Comparison of ENCODE assay signal across 8 cellular contexts in genomic region chr19:11196406-11197287, GRCh38. TPM values are rescaled to one million over a fixed set of nuclear protein-coding genes. Genes with fewer than 3 reads are reported as not detected.
DNase-seq lines count a peak whose midpoint lies in the region; ATAC-seq and TF ChIP-seq lines count a peak whose summit lies in the region.

No MANE protein-coding gene starts in this region.

- no peaks in the 10 kb centered on the region for H3K79me2 ChIP-seq in OCI-LY1 (ENCODE audit: insufficient read depth, low read length)

- peak overlapping the region; percentile 98 for H3K4me2 ChIP-seq in OCI-LY1 (ENCODE audit: low read length)

- peak overlapping the region; percentile 97 for H3K4me3 ChIP-seq in OCI-LY1 (ENCODE audit: low read depth, low read length, poor library complexity, severe bottlenecking)
- H3K4me3 ChIP-seq in dorsolateral prefrontal cortex = peak overlapping the region; percentile 48 to 82 (median 68)
- H3K4me3 ChIP-seq in urinary bladder (ENCODE audit: low read depth, low read length) = peak overlapping the region; percentile 76

- no peaks in the 10 kb centered on the region for H3K9me2 ChIP-seq in OCI-LY1 (ENCODE audit: low read depth, low read length)

- no peaks in the 10 kb centered on the region for H3F3A ChIP-seq in OCI-LY1 (ENCODE audit: insufficient read depth, low read length)

- intact Hi-C loops in dorsolateral prefrontal cortex (cut with DNase I) = loop anchor here in 1 of 2 donors (5.0 kb wide), 1 partner anchor 39 kb away; the partner anchor contains the start of gene SPC24

- CTCF ChIA-PET in GM10248 (lab: Yijun Ruan, JAX) = interaction anchor here (0.7 kb wide), 1 partner anchor 161 kb away, joined by 3 read pairs; no protein-coding TSS in a partner anchor

- DNase-seq in GM10248 (ENCODE audit: extremely low spot score) (peak; percentile 51), dorsolateral prefrontal cortex (no peak), medulla oblongata (ENCODE audit: extremely low spot score) (peak; percentile 16), DMS153 (lab: John Stamatoyannopoulos, UW) (no peak)
- no peak for DNase-seq in stimulated activated naive CD4-positive, alpha-beta T cell (lab: John Stamatoyannopoulos, UW)

- 5% methylated on average over 47 of the region's 47 CpGs for WGBS in urinary bladder

- TF ChIP-seq CTCF in GM10248 (IDR thresholded peaks at IDR 0.05; ENCODE audit: control extremely low read depth, extremely low read depth, low read depth, missing control alignments) (no peak), OCI-LY1 (IDR thresholded peaks at IDR 0.05; ENCODE audit: low read length) (no peak), dorsolateral prefrontal cortex (IDR thresholded peaks at IDR 0.05 in 54 of 56, conservative IDR thresholded peaks at IDR 0.05 in 2 of 56; ENCODE audit: low read depth in 1 of 56, partially characterized antibody in 56 of 56) (no peak)

- no peak for ATAC-seq in GM19467 (IDR thresholded peaks at IDR 0.05; ENCODE audit: unreplicated experiment)

- H4K20me1 ChIP-seq in OCI-LY1 (ENCODE audit: insufficient read depth, low read length) = no peaks in the 10 kb centered on the region

- H3K27ac ChIP-seq in OCI-LY1 (ENCODE audit: low read depth, low read length, poor library complexity, severe bottlenecking) (peak overlapping the region; percentile 86), dorsolateral prefrontal cortex (peak overlapping the region in 41 of 59 donors; percentile 3 to 92 (median 84)), urinary bladder (ENCODE audit: low read depth) (peak overlapping the region; percentile 88)

- POLR2A ChIA-PET in GM10248 (lab: Yijun Ruan, JAX) = no interaction called here

- no peaks in the 10 kb centered on the region for H3K9me3 ChIP-seq in OCI-LY1 (ENCODE audit: low read length)

- peaks cover 28% of the 10 kb centered on the region for H3K36me3 ChIP-seq in OCI-LY1 (ENCODE audit: insufficient read depth, low read length)
- peaks cover 5% of the 10 kb centered on the region for H3K36me3 ChIP-seq in urinary bladder (ENCODE audit: insufficient read depth)

- H3K9ac ChIP-seq in OCI-LY1 (ENCODE audit: low read length) = peak overlapping the region; percentile 98

- H3K4me1 ChIP-seq in OCI-LY1 (ENCODE audit: insufficient read depth, low read length, severe bottlenecking) = peaks cover 76% of the 10 kb centered on the region
- peaks cover 1% of the 10 kb centered on the region for H3K4me1 ChIP-seq in urinary bladder (ENCODE audit: insufficient read depth)

- H3K27me3 ChIP-seq in OCI-LY1 (ENCODE audit: insufficient read depth, low read length) (no peaks in the 10 kb centered on the region), dorsolateral prefrontal cortex (no peaks in the 10 kb centered on the region)

- H2AFZ ChIP-seq in OCI-LY1 (ENCODE audit: low read length) = no peak overlapping the region

RNA-seq across cellular contexts. Expression of gene KANK2, which starts 0.7 kb away (rescaled TPM):
- 10 to 100 TPM; 13.8 to 97.3 (median 30.1) TPM for total RNA-seq in dorsolateral prefrontal cortex
- 183 TPM for total RNA-seq in urinary bladder
- polyA plus RNA-seq in urinary bladder = 819 TPM

RNA-seq across cellular contexts. Expression of gene SPC24, which starts 41.1 kb away (rescaled TPM):
- 1 to 10 TPM in 102 of 120 experiments, under 1 TPM in 17, not detected in 1; 0.44 to 4.9 (median 1.8) TPM for total RNA-seq in dorsolateral prefrontal cortex
- total RNA-seq in urinary bladder = 21.1 TPM
- 1.8 TPM for polyA plus RNA-seq in urinary bladder

RNA-seq across cellular contexts. Expression of gene ANGPTL8, which starts 42.8 kb away (rescaled TPM):
- total RNA-seq in dorsolateral prefrontal cortex (1 to 10 TPM in 43 of 120 experiments, under 1 TPM in 14, not detected in 63; 0.39 to 3.2 (median 1.5) TPM), urinary bladder (not detected)
- 21.4 TPM for polyA plus RNA-seq in urinary bladder

Comparison
In these comparisons a context has a peak if more than half of its experiments do, and no peak if none do; other contexts are left out.
1. DNase-seq: peak in GM10248 (single experiment) and medulla oblongata (single experiment); none in dorsolateral prefrontal cortex (0 of 10), stimulated activated naive CD4-positive, alpha-beta T cell (0 of 6) and DMS153 (single experiment).
2. Peak in every context shown above with its lines, with median percentiles within 50 percentile points of each other: H3K27ac ChIP-seq and H3K4me3 ChIP-seq.